ENCODE assay signal across 10 cellular contexts in the genomic region with DNA sequence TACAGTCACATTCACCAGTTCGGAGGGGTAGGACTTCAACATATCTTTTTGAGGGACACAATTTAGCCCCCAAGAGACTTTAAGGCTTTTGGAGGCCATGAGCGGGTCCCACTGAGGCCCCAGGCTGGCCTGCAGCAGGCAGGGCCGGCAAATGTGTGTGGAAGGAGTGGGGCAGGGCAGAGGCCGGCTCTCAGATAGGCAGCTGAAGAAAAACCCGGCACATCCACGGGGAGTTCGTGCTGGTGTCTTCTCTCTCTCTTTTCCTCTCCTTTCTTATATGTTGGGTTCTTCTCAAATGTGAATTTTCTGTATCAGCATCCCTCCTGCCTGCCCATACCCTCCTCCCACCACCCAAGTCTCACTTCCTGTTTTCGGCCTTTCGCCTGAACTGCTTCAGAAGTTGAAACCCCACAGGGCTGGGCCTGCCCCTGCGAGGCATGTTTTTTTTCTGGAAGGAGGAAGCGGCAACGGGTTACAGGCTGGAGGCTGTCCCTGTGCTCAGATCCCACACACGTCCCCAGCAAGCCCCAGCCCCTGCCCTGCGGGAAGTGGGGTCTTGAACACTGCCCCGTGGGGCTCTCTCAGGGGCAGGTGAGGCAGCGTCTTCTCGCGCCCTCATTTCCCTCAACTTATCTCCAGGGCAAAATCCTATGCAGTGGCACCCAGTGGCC. TPM values are rescaled to one million over a fixed set of nuclear protein-coding genes. Genes with fewer than 3 reads are reported as not detected.
DNase-seq lines count a peak whose midpoint lies in the region; ATAC-seq, FAIRE-seq and TF ChIP-seq lines count a peak whose summit lies in the region.
"Had no signal": no experiment of that assay in that cellular context is flagged by ENCODE, and none has a peak within 500 bp of the region (broad histone marks: within the 10 kb centered on the region; RNA-seq: fewer than 3 reads in every experiment).

No MANE protein-coding gene starts in this region.

- H3K4me3 ChIP-seq in Karpas-422 (ENCODE audit: low read length) (no peak overlapping the region; the same call in 1 of the 2 replicates), vagina (no peak overlapping the region), WERI-Rb-1 (ENCODE audit: low read depth, low read length) (no peak overlapping the region)

- peaks cover 53% of the 10 kb centered on the region for H3K4me1 Mint-ChIP-seq in activated naive CD8-positive, alpha-beta T cell treated with anti-CD3 and anti-CD28 coated beads for 36 hours
- peaks cover 55% of the 10 kb centered on the region for H3K4me1 Mint-ChIP-seq in stimulated activated naive CD8-positive, alpha-beta T cell treated with anti-CD3 and anti-CD28 coated beads, Interleukin-15, Interleukin-2, amounts not matched to agents 100 ng/mL and 50 ng/mL, for 24 hours (ENCODE audit: low read depth)

- peak overlapping the region; percentile 92 for H3K27ac ChIP-seq in Karpas-422 (ENCODE audit: low read length)
- no peak overlapping the region for H3K27ac ChIP-seq in vagina
- H3K27ac ChIP-seq in WERI-Rb-1, result no peak overlapping the region

- no peaks in the 10 kb centered on the region for H4K20me1 ChIP-seq in Karpas-422 (ENCODE audit: insufficient read depth, low read depth, low read length)

- intact Hi-C loops in vagina (cut with DNase I), result no loop called here

- H3K9ac ChIP-seq in Karpas-422 (ENCODE audit: low read length), result peak overlapping the region; percentile 68

- ATAC-seq in GM21526 (IDR thresholded peaks at IDR 0.05; ENCODE audit: low FRiP score, unreplicated experiment), result peak; percentile 44

- DNase-seq in GM12892 (ENCODE audit: insufficient read length), result peak; percentile 86
- DNase-seq in Karpas-422, result peak; percentile 91
- peak; percentile 38 for DNase-seq in activated naive CD8-positive, alpha-beta T cell treated with anti-CD3 and anti-CD28 coated beads for 36 hours
- DNase-seq in HCEC 1CT, result no peak
- no peak for DNase-seq in vagina (ENCODE audit: extremely low spot score in 2 of 2)
- DNase-seq in WERI-Rb-1, result no peak

- peaks cover 50% of the 10 kb centered on the region for H3K4me1 ChIP-seq in Karpas-422 (ENCODE audit: low read length)
- H3K4me1 ChIP-seq in vagina, result peaks cover 22% of the 10 kb centered on the region

- H3K9me2 ChIP-seq in Karpas-422 (replicated peaks; ENCODE audit: insufficient read depth, low read length), result no peaks in the 10 kb centered on the region

- H3K27me3 ChIP-seq in Karpas-422 (ENCODE audit: low read length), result no peaks in the 10 kb centered on the region
- H3K27me3 ChIP-seq in vagina, result no peaks in the 10 kb centered on the region
- H3K27me3 ChIP-seq in WERI-Rb-1 (ENCODE audit: insufficient read depth, low read depth, severe bottlenecking), result no peaks in the 10 kb centered on the region

- no peaks in the 10 kb centered on the region for H3K79me2 ChIP-seq in Karpas-422 (ENCODE audit: low read length)

- no peak for FAIRE-seq in GM12892 (lab: Jason Lieb, UNC)
- FAIRE-seq: astrocyte had no signal

- peak overlapping the region; percentile 80 for H3K4me3 Mint-ChIP-seq in activated naive CD8-positive, alpha-beta T cell treated with anti-CD3 and anti-CD28 coated beads for 36 hours
- H3K4me3 Mint-ChIP-seq in stimulated activated naive CD8-positive, alpha-beta T cell treated with anti-CD3 and anti-CD28 coated beads, Interleukin-15, Interleukin-2, amounts not matched to agents 100 ng/mL and 50 ng/mL, for 24 hours, result peak overlapping the region; percentile 23

- H3K27ac Mint-ChIP-seq in activated naive CD8-positive, alpha-beta T cell treated with anti-CD3 and anti-CD28 coated beads for 36 hours, result peak overlapping the region; percentile 82
- H3K27ac Mint-ChIP-seq in stimulated activated naive CD8-positive, alpha-beta T cell treated with anti-CD3 and anti-CD28 coated beads, Interleukin-15, Interleukin-2, amounts not matched to agents 100 ng/mL and 50 ng/mL, for 24 hours, result peak overlapping the region; percentile 58

- TF ChIP-seq CTCF in vagina (IDR thresholded peaks at IDR 0.05), result no peak
- no peak for TF ChIP-seq CTCF in WERI-Rb-1 (IDR thresholded peaks at IDR 0.05; ENCODE audit: low read depth, low read length)

- H3K9me3 ChIP-seq in Karpas-422 (ENCODE audit: low read length) (no peaks in the 10 kb centered on the region), vagina (no peaks in the 10 kb centered on the region), WERI-Rb-1 (ENCODE audit: severe bottlenecking) (no peaks in the 10 kb centered on the region)

- no peaks in the 10 kb centered on the region for H3K36me3 Mint-ChIP-seq in activated naive CD8-positive, alpha-beta T cell treated with anti-CD3 and anti-CD28 coated beads for 36 hours
- H3K36me3 Mint-ChIP-seq in stimulated activated naive CD8-positive, alpha-beta T cell treated with anti-CD3 and anti-CD28 coated beads, Interleukin-15, Interleukin-2, amounts not matched to agents 100 ng/mL and 50 ng/mL, for 24 hours (ENCODE audit: low read depth), result no peaks in the 10 kb centered on the region

- no peaks in the 10 kb centered on the region for H3K9me3 Mint-ChIP-seq in activated naive CD8-positive, alpha-beta T cell treated with anti-CD3 and anti-CD28 coated beads for 36 hours
- no peaks in the 10 kb centered on the region for H3K9me3 Mint-ChIP-seq in stimulated activated naive CD8-positive, alpha-beta T cell treated with anti-CD3 and anti-CD28 coated beads, Interleukin-15, Interleukin-2, amounts not matched to agents 100 ng/mL and 50 ng/mL, for 24 hours

- no peaks in the 10 kb centered on the region for H3K36me3 ChIP-seq in Karpas-422 (ENCODE audit: insufficient read depth, low read length)
- H3K36me3 ChIP-seq in vagina, result no peaks in the 10 kb centered on the region
- H3K36me3 ChIP-seq in WERI-Rb-1, result no peaks in the 10 kb centered on the region

- TF ChIP-seq POLR2A in GM12892 (IDR thresholded peaks at IDR 0.05; ENCODE audit: low read depth, low read length) (no peak), vagina (IDR thresholded peaks at IDR 0.05) (no peak)

- H3K4me2 ChIP-seq in Karpas-422 (ENCODE audit: low read depth, low read length, poor library complexity, severe bottlenecking), result peak overlapping the region; percentile 82

- H3K27me3 Mint-ChIP-seq in activated naive CD8-positive, alpha-beta T cell treated with anti-CD3 and anti-CD28 coated beads for 36 hours, result no peaks in the 10 kb centered on the region
- H3K27me3 Mint-ChIP-seq in stimulated activated naive CD8-positive, alpha-beta T cell treated with anti-CD3 and anti-CD28 coated beads, Interleukin-15, Interleukin-2, amounts not matched to agents 100 ng/mL and 50 ng/mL, for 24 hours, result no peaks in the 10 kb centered on the region

- H2AFZ ChIP-seq in Karpas-422 (ENCODE audit: low read length), result 0 out of 2 replicates have a peak overlapping the region, but pooled peaks have one; percentile 6

RNA-seq across cellular contexts. Expression of gene UMODL1, which starts 9.8 kb away (rescaled TPM):
- polyA plus RNA-seq in GM12892 (2012; ENCODE audit: missing spikeins), result 0.06 TPM
- 2.3 and 2.5 TPM in 2 replicates for total RNA-seq in Karpas-422 (2014; rRNA removed; shearing (Covaris generic); ENCODE audit: low replicate concordance)
- total RNA-seq in activated naive CD8-positive, alpha-beta T cell treated with anti-CD3 and anti-CD28 coated beads for 36 hours, result not detected
- not detected for total RNA-seq in vagina
- total RNA-seq: astrocyte, myocyte had no signal

RNA-seq across cellular contexts. Expression of gene ZBTB21, which starts 51.2 kb away (rescaled TPM):
- polyA plus RNA-seq in GM12892 (2012; ENCODE audit: missing spikeins), result 9.0 TPM
- total RNA-seq in Karpas-422 (2014; rRNA removed; shearing (Covaris generic); ENCODE audit: low replicate concordance), result 1.2 and 2.8 TPM in 2 replicates
- 10 to 100 TPM; 29.6 to 29.7 TPM for total RNA-seq in activated naive CD8-positive, alpha-beta T cell treated with anti-CD3 and anti-CD28 coated beads for 36 hours
- total RNA-seq in vagina, result 16.7 TPM

Comparison
In these comparisons a context has a peak if more than half of its experiments do, and no peak if none do; other contexts are left out.
1. DNase-seq: peak in GM12892 (single experiment), Karpas-422 (single experiment) and activated naive CD8-positive, alpha-beta T cell treated with anti-CD3 and anti-CD28 coated beads for 36 hours (single experiment); none in HCEC 1CT (single experiment), vagina (0 of 2) and WERI-Rb-1 (single experiment).